Comparison of ENCODE assay signal across 21 cellular contexts in genomic region chr10:113041841-113042745, GRCh38.
DNase-seq lines count a peak whose midpoint lies in the region; ATAC-seq and TF ChIP-seq lines count a peak whose summit lies in the region.
"Had no signal": no experiment of that assay in that cellular context is flagged by ENCODE, and none has a peak within 500 bp of the region (broad histone marks: within the 10 kb centered on the region; RNA-seq: fewer than 3 reads in every experiment).

No MANE protein-coding gene starts in this region.

- H3K4me1 Mint-ChIP-seq in Calu3 (ENCODE audit: low read depth, unreplicated experiment), result peaks cover 50% of the 10 kb centered on the region
- H3K4me1 Mint-ChIP-seq in chondrocyte (ENCODE audit: low read depth), result peaks cover 68% of the 10 kb centered on the region
- H3K4me1 Mint-ChIP-seq in activated CD8-positive, alpha-beta T cell treated with anti-CD3 and anti-CD28 coated beads, Interleukin-2, amount 10 ng/mL, durations not matched to agents 7 days and 5 days (ENCODE audit: low read depth), result no peaks in the 10 kb centered on the region
- H3K4me1 Mint-ChIP-seq: activated CD4-positive, alpha-beta T cell treated with anti-CD3 and anti-CD28 coated beads, Interleukin-2, amount 10 ng/mL, durations not matched to agents 24 days and 14 days; naive thymus-derived CD8-positive, alpha-beta T cell had no signal

- H3K4me3 Mint-ChIP-seq in Calu3 (ENCODE audit: low read depth, unreplicated experiment) (no peak overlapping the region), chondrocyte (ENCODE audit: unreplicated experiment) (no peak overlapping the region)
- no peak overlapping the region for H3K4me3 Mint-ChIP-seq in activated CD8-positive, alpha-beta T cell treated with anti-CD3 and anti-CD28 coated beads, Interleukin-2, amount 10 ng/mL, durations not matched to agents 7 days and 5 days
- H3K4me3 Mint-ChIP-seq: activated CD4-positive, alpha-beta T cell treated with anti-CD3 and anti-CD28 coated beads, Interleukin-2, amount 10 ng/mL, durations not matched to agents 24 days and 14 days; naive thymus-derived CD8-positive, alpha-beta T cell had no signal

- CTCF ChIA-PET in Calu3 (lab: Charles Lee), result no interaction called here
- CTCF ChIA-PET in PC-9 (lab: Charles Lee), result no interaction called here
- CTCF ChIA-PET in activated CD8-positive, alpha-beta T cell treated with anti-CD3 and anti-CD28 coated beads, Interleukin-2, amount 10 ng/mL, durations not matched to agents 7 days and 5 days (lab: Charles Lee), result no interaction called here

- no peaks in the 10 kb centered on the region for H3K9me2 ChIP-seq in PC-9 (ENCODE audit: insufficient read depth)

- no TSS peak for BruUV-seq in Calu3 (replicated peaks; lab: Mats Ljungman, UMichigan)
- no TSS peak for BruUV-seq in PC-9 (replicated peaks; lab: Mats Ljungman, UMichigan)

- H2AFZ ChIP-seq in PC-9, result no peak overlapping the region

- intact Hi-C loops in Calu3 (cut with micrococcal nuclease; ENCODE audit: unreplicated experiment) (no loop called here), PC-9 (cut with micrococcal nuclease; ENCODE audit: unreplicated experiment) (no loop called here)

- POLR2A ChIA-PET in PC-9 (lab: Charles Lee; ENCODE audit: unreplicated experiment), result interaction anchor here (0.5 kb wide), 1 partner anchor 43 kb away, joined by 25 read pairs; no protein-coding TSS in a partner anchor
- POLR2A ChIA-PET in activated CD8-positive, alpha-beta T cell treated with anti-CD3 and anti-CD28 coated beads, Interleukin-2, amount 10 ng/mL, durations not matched to agents 7 days and 5 days (lab: Charles Lee), result no interaction called here

- no peak overlapping the region for H3K4me3 ChIP-seq in PC-9
- H3K4me3 ChIP-seq: dorsolateral prefrontal cortex, ovary, right lobe of liver had no signal

- no peaks in the 10 kb centered on the region for H4K20me1 ChIP-seq in PC-9 (ENCODE audit: insufficient read depth)

- H3K36me3 ChIP-seq in PC-9 (ENCODE audit: low read depth), result no peaks in the 10 kb centered on the region
- H3K36me3 ChIP-seq: ovary, right lobe of liver had no signal

- H3K4me2 ChIP-seq in PC-9, result no peak overlapping the region

- 0 out of 2 replicates have a peak overlapping the region, but pooled peaks have one; percentile 12 for H3K27ac ChIP-seq in PC-9
- H3K27ac ChIP-seq: dorsolateral prefrontal cortex, ovary, right lobe of liver had no signal

- no peaks in the 10 kb centered on the region for H3K27me3 ChIP-seq in PC-9 (ENCODE audit: insufficient read depth, low read depth)
- H3K27me3 ChIP-seq: dorsolateral prefrontal cortex, ovary, right lobe of liver had no signal

- H3K36me3 Mint-ChIP-seq in Calu3 (ENCODE audit: insufficient read depth, unreplicated experiment) (peaks cover 13% of the 10 kb centered on the region), chondrocyte (ENCODE audit: low read depth) (peaks cover 12% of the 10 kb centered on the region)
- H3K36me3 Mint-ChIP-seq in activated CD8-positive, alpha-beta T cell treated with anti-CD3 and anti-CD28 coated beads, Interleukin-2, amount 10 ng/mL, durations not matched to agents 7 days and 5 days (ENCODE audit: low read depth), result no peaks in the 10 kb centered on the region

- no peaks in the 10 kb centered on the region for H3K79me2 ChIP-seq in PC-9 (ENCODE audit: low read depth)

- H3K4me1 ChIP-seq in PC-9 (replicated peaks; ENCODE audit: insufficient read depth), result peaks cover 27% of the 10 kb centered on the region

- no peak for ATAC-seq in GM19452 (IDR thresholded peaks at IDR 0.05; ENCODE audit: unreplicated experiment)
- no peak for ATAC-seq in activated CD8-positive, alpha-beta T cell treated with anti-CD3 and anti-CD28 coated beads, Interleukin-2, amount 10 ng/mL, durations not matched to agents 7 days and 5 days
- ATAC-seq: naive thymus-derived CD8-positive, alpha-beta T cell; right lobe of liver had no signal

- no peaks in the 10 kb centered on the region for H3K27me3 Mint-ChIP-seq in Calu3 (ENCODE audit: unreplicated experiment)
- no peaks in the 10 kb centered on the region for H3K27me3 Mint-ChIP-seq in chondrocyte (ENCODE audit: low read depth)
- peaks cover 22% of the 10 kb centered on the region for H3K27me3 Mint-ChIP-seq in activated CD8-positive, alpha-beta T cell treated with anti-CD3 and anti-CD28 coated beads, Interleukin-2, amount 10 ng/mL, durations not matched to agents 7 days and 5 days (ENCODE audit: low read depth)
- H3K27me3 Mint-ChIP-seq: naive thymus-derived CD8-positive, alpha-beta T cell had no signal

- H3K27ac Mint-ChIP-seq in Calu3 (ENCODE audit: unreplicated experiment) (peak overlapping the region; percentile 16), chondrocyte (ENCODE audit: unreplicated experiment) (peak overlapping the region; percentile 83)
- no peak overlapping the region for H3K27ac Mint-ChIP-seq in activated CD8-positive, alpha-beta T cell treated with anti-CD3 and anti-CD28 coated beads, Interleukin-2, amount 10 ng/mL, durations not matched to agents 7 days and 5 days
- H3K27ac Mint-ChIP-seq: activated CD4-positive, alpha-beta T cell treated with anti-CD3 and anti-CD28 coated beads, Interleukin-2, amount 10 ng/mL, durations not matched to agents 24 days and 14 days; naive thymus-derived CD8-positive, alpha-beta T cell had no signal

- H3K9me3 Mint-ChIP-seq in Calu3 (ENCODE audit: low read depth, unreplicated experiment) (no peaks in the 10 kb centered on the region), chondrocyte (ENCODE audit: low read depth) (no peaks in the 10 kb centered on the region)
- H3K9me3 Mint-ChIP-seq in activated CD8-positive, alpha-beta T cell treated with anti-CD3 and anti-CD28 coated beads, Interleukin-2, amount 10 ng/mL, durations not matched to agents 7 days and 5 days (ENCODE audit: insufficient read depth), result no peaks in the 10 kb centered on the region
- H3K9me3 Mint-ChIP-seq: activated CD4-positive, alpha-beta T cell treated with anti-CD3 and anti-CD28 coated beads, Interleukin-2, amount 10 ng/mL, durations not matched to agents 24 days and 14 days; naive thymus-derived CD8-positive, alpha-beta T cell had no signal

- TF ChIP-seq CTCF in Calu3 (IDR thresholded peaks at IDR 0.05; ENCODE audit: unreplicated experiment) (no peak), PC-9 (conservative IDR thresholded peaks at IDR 0.05) (no peak), chondrocyte (IDR thresholded peaks at IDR 0.05) (no peak)

- no peaks in the 10 kb centered on the region for H3F3A ChIP-seq in PC-9 (ENCODE audit: insufficient read depth, low read depth)

- DNase-seq in Calu3 (no peak), PC-9 (no peak), chondrocyte (ENCODE audit: low spot score) (no peak), renal cortical epithelial cell (ENCODE audit: low read depth) (peak; percentile 81), A172 (ENCODE audit: low spot score) (no peak), NCI-H1417 treated with DMSO at 0.1 percent for 48 hours (lab: John Stamatoyannopoulos, UW) (no peak)
- DNase-seq in activated CD8-positive, alpha-beta T cell treated with anti-CD3 and anti-CD28 coated beads, Interleukin-2, amount 10 ng/mL, durations not matched to agents 7 days and 5 days, result no peak
- DNase-seq: activated CD4-positive, alpha-beta T cell treated with anti-CD3 and anti-CD28 coated beads, Interleukin-2, amount 10 ng/mL, durations not matched to agents 24 days and 14 days; activated effector memory CD4-positive, alpha-beta T cell treated with anti-CD3 and anti-CD28 coated beads, Interleukin-2, amount 50 U/mL, for 16 hours; caudate nucleus; DMS 273 treated with DMSO at 0.1 percent for 48 hours; dorsolateral prefrontal cortex; kidney; naive thymus-derived CD8-positive, alpha-beta T cell; NCI-H1105; NCI-H2171; NCI-H526 treated with DMSO at 0.1 percent for 48 hours; ovary; right lobe of liver; SHP77 treated with DMSO at 0.1 percent for 48 hours had no signal

- H3K9me3 ChIP-seq in PC-9 (ENCODE audit: insufficient read depth, low read depth), result no peaks in the 10 kb centered on the region
- H3K9me3 ChIP-seq: ovary, right lobe of liver had no signal
